ENCODE assay signal across 8 cellular contexts in the genomic region with DNA sequence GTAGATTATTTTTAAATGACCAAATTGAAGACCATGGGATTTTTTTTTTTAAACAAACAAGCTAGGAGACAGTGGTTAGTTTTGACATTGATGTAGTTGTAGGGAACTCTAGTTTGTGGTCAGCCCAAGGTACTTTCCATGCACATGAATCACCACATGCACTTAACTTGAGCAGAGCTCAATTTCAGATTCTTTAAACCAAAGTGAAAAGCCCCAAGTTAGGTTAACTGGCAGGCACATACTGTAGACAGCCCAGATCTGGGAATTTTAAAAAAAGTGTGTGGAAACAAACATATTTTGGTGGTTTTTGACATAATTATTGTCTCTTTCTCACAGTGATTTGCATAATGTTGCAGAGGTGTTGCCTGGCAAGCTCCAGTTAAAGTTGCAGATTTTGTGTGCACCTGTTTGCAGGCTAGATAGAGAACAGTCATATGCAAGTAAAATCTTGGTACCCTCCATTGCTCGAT.
A peak's percentile ranks its signal among the peaks of the same experiment; 100 is the strongest.
DNase-seq lines count a peak whose midpoint lies in the region; ATAC-seq, FAIRE-seq and TF ChIP-seq lines count a peak whose summit lies in the region.

No MANE protein-coding gene starts in this region.

- DNase-seq in GM12892 (ENCODE audit: insufficient read length) (no peak), KBM-7 (peak; percentile 25), dedifferentiated amniotic fluid mesenchymal stem cell (ENCODE audit: extremely low spot score) (peak; percentile 21), middle frontal gyrus (ENCODE audit: extremely low spot score, low spot score) (no peak), cerebellar cortex (ENCODE audit: low spot score) (no peak), HuH-7.5 (ENCODE audit: low spot score) (no peak), midbrain (lab: John Stamatoyannopoulos, UW) (no peak)

- in situ Hi-C loops in KBM-7 (cut with MboI; ENCODE audit: low pct_unique_long_range_greater_than_20kb, low sequenced_read_pairs): no loop called here

- ATAC-seq in GM21576 (IDR thresholded peaks at IDR 0.05; ENCODE audit: unreplicated experiment): peak; percentile 92

- FAIRE-seq in GM12892 (lab: Jason Lieb, UNC): peak; percentile 91

- TF ChIP-seq POLR2A in GM12892 (IDR thresholded peaks at IDR 0.05; ENCODE audit: low read depth, low read length): no peak

Comparison
In these comparisons a context has a peak if more than half of its experiments do, and no peak if none do; other contexts are left out.
1. DNase-seq: peak in KBM-7 (single experiment) and dedifferentiated amniotic fluid mesenchymal stem cell (single experiment); none in GM12892 (single experiment), middle frontal gyrus (single experiment), cerebellar cortex (single experiment), HuH-7.5 (single experiment) and midbrain (single experiment).